Comparison of ENCODE assay signal across 1 cellular context in the genomic region with DNA sequence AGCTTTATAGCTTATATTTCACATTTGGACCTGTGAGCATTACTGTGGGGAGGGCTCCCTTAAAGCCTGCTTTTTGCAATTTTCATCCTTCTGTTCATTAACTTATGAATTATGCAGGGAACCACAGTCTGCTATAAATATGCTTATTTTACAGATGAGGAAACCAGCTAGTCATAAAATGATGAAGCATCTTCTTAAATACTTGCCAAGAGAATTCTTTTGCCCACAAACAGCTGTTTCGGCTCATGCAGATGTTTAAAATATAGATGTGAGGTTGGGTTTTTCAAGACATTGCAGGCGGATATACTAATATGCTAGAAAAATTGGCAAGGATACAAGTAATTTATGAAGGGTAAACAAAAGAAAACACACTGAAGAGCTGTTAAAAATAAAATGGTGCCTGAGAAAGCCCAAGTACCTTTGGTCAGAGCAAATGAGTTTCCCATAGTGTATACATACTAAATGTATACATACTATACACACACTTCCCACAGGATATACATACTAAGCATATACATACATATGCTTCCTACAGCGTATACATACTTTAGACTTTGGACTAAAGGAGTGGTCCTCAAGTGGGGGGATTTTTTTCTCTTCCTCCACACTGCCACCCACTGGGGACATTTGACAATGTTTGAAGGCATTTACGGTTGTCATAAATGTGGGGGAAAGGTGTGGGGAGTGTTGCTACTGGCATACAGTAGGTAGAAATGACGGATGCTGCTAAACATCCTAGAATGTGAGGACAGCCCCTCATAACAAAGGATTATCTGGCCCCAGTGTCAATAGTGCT.
TF ChIP-seq lines count a peak whose summit lies in the region.

No MANE protein-coding gene starts in this region.

TF ChIP-seq in GM23338, 12 proteins besides CTCF, POLR2A, EP300 and RAD21 (continued from another document):
- TF ChIP-seq, protein P1, sequence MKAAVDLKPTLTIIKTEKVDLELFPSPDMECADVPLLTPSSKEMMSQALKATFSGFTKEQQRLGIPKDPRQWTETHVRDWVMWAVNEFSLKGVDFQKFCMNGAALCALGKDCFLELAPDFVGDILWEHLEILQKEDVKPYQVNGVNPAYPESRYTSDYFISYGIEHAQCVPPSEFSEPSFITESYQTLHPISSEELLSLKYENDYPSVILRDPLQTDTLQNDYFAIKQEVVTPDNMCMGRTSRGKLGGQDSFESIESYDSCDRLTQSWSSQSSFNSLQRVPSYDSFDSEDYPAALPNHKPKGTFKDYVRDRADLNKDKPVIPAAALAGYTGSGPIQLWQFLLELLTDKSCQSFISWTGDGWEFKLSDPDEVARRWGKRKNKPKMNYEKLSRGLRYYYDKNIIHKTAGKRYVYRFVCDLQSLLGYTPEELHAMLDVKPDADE (IDR thresholded peaks at IDR 0.05), result no peak
- TF ChIP-seq JUNB (IDR thresholded peaks at IDR 0.05; ENCODE audit: unreplicated experiment), result no peak
- no peak for TF ChIP-seq EZH2 (IDR thresholded peaks at IDR 0.05; ENCODE audit: low read depth, unreplicated experiment)
- TF ChIP-seq EZH2phosphoT487 (IDR thresholded peaks at IDR 0.05; ENCODE audit: unreplicated experiment), result no peak
- no peak for TF ChIP-seq POLR2AphosphoS5 (IDR thresholded peaks at IDR 0.05; ENCODE audit: low read depth)
- TF ChIP-seq ZNF114 (CRISPR knock-in tag; IDR thresholded peaks at IDR 0.05), result no peak
- TF ChIP-seq, protein P2, sequence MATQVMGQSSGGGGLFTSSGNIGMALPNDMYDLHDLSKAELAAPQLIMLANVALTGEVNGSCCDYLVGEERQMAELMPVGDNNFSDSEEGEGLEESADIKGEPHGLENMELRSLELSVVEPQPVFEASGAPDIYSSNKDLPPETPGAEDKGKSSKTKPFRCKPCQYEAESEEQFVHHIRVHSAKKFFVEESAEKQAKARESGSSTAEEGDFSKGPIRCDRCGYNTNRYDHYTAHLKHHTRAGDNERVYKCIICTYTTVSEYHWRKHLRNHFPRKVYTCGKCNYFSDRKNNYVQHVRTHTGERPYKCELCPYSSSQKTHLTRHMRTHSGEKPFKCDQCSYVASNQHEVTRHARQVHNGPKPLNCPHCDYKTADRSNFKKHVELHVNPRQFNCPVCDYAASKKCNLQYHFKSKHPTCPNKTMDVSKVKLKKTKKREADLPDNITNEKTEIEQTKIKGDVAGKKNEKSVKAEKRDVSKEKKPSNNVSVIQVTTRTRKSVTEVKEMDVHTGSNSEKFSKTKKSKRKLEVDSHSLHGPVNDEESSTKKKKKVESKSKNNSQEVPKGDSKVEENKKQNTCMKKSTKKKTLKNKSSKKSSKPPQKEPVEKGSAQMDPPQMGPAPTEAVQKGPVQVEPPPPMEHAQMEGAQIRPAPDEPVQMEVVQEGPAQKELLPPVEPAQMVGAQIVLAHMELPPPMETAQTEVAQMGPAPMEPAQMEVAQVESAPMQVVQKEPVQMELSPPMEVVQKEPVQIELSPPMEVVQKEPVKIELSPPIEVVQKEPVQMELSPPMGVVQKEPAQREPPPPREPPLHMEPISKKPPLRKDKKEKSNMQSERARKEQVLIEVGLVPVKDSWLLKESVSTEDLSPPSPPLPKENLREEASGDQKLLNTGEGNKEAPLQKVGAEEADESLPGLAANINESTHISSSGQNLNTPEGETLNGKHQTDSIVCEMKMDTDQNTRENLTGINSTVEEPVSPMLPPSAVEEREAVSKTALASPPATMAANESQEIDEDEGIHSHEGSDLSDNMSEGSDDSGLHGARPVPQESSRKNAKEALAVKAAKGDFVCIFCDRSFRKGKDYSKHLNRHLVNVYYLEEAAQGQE (IDR thresholded peaks at IDR 0.05; ENCODE audit: unreplicated experiment), result no peak
- TF ChIP-seq STAT1 (IDR thresholded peaks at IDR 0.05; ENCODE audit: unreplicated experiment), result no peak
- TF ChIP-seq, protein P3, sequence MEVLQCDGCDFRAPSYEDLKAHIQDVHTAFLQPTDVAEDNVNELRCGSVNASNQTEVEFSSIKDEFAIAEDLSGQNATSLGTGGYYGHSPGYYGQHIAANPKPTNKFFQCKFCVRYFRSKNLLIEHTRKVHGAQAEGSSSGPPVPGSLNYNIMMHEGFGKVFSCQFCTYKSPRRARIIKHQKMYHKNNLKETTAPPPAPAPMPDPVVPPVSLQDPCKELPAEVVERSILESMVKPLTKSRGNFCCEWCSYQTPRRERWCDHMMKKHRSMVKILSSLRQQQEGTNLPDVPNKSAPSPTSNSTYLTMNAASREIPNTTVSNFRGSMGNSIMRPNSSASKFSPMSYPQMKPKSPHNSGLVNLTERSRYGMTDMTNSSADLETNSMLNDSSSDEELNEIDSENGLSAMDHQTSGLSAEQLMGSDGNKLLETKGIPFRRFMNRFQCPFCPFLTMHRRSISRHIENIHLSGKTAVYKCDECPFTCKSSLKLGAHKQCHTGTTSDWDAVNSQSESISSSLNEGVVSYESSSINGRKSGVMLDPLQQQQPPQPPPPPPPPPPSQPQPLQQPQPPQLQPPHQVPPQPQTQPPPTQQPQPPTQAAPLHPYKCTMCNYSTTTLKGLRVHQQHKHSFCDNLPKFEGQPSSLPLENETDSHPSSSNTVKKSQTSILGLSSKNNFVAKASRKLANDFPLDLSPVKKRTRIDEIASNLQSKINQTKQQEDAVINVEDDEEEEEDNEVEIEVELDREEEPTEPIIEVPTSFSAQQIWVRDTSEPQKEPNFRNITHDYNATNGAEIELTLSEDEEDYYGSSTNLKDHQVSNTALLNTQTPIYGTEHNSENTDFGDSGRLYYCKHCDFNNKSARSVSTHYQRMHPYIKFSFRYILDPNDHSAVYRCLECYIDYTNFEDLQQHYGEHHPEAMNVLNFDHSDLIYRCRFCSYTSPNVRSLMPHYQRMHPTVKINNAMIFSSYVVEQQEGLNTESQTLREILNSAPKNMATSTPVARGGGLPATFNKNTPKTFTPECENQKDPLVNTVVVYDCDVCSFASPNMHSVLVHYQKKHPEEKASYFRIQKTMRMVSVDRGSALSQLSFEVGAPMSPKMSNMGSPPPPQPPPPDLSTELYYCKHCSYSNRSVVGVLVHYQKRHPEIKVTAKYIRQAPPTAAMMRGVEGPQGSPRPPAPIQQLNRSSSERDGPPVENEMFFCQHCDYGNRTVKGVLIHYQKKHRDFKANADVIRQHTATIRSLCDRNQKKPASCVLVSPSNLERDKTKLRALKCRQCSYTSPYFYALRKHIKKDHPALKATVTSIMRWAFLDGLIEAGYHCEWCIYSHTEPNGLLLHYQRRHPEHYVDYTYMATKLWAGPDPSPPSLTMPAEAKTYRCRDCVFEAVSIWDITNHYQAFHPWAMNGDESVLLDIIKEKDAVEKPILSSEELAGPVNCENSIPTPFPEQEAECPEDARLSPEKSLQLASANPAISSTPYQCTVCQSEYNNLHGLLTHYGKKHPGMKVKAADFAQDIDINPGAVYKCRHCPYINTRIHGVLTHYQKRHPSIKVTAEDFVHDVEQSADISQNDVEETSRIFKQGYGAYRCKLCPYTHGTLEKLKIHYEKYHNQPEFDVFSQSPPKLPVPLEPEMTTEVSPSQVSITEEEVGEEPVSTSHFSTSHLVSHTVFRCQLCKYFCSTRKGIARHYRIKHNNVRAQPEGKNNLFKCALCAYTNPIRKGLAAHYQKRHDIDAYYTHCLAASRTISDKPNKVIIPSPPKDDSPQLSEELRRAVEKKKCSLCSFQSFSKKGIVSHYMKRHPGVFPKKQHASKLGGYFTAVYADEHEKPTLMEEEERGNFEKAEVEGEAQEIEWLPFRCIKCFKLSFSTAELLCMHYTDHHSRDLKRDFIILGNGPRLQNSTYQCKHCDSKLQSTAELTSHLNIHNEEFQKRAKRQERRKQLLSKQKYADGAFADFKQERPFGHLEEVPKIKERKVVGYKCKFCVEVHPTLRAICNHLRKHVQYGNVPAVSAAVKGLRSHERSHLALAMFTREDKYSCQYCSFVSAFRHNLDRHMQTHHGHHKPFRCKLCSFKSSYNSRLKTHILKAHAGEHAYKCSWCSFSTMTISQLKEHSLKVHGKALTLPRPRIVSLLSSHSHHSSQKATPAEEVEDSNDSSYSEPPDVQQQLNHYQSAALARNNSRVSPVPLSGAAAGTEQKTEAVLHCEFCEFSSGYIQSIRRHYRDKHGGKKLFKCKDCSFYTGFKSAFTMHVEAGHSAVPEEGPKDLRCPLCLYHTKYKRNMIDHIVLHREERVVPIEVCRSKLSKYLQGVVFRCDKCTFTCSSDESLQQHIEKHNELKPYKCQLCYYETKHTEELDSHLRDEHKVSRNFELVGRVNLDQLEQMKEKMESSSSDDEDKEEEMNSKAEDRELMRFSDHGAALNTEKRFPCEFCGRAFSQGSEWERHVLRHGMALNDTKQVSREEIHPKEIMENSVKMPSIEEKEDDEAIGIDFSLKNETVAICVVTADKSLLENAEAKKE (CRISPR knock-in tag; IDR thresholded peaks at IDR 0.05), result no peak
- TF ChIP-seq NANOG (IDR thresholded peaks at IDR 0.05; ENCODE audit: borderline replicate concordance), result no peak
- TF ChIP-seq ZNF331 (CRISPR knock-in tag; IDR thresholded peaks at IDR 0.05; ENCODE audit: low read depth), result no peak
TF ChIP-seq in GM23338: peak in this region for 0.
